18 cellular contexts compared by ENCODE assay signal in the genomic region with DNA sequence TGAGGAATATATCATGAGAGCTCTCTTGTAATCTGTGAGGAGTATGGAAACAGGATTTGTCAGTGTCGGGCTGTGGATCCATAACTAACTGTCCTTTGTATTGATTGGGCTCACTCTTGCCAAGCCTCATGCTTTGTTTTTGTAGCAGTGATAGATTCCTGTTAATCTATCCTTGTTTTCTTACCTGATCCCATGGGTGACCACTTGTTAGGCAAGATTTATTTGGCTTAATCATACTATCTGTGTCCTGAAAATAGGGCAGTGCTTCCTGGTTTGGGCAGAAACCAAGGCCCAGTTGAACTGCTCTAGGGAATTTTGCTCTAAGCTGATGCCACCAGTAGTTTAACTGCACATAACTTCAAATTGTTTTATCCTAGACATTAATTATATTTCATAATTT. TPM values are rescaled to one million over a fixed set of nuclear protein-coding genes. Genes with fewer than 3 reads are reported as not detected.
DNase-seq lines count a peak whose midpoint lies in the region; ATAC-seq, FAIRE-seq and TF ChIP-seq lines count a peak whose summit lies in the region.
"Had no signal": no experiment of that assay in that cellular context is flagged by ENCODE, and none has a peak within 500 bp of the region (broad histone marks: within the 10 kb centered on the region; RNA-seq: fewer than 3 reads in every experiment).

No MANE protein-coding gene starts in this region.

- peak overlapping the region; percentile 6 for H3K4me3 ChIP-seq in CD4-positive, CD25-positive, alpha-beta regulatory T cell (ENCODE audit: low read depth, low read length)
- H3K4me3 ChIP-seq in ascending aorta (no peak overlapping the region), pancreas (no peak overlapping the region)
- no peak overlapping the region for H3K4me3 ChIP-seq in CD4-positive, alpha-beta memory T cell (ENCODE audit: low read length in 2 of 2)
- H3K4me3 ChIP-seq: GM12878, K562 had no signal

- peak overlapping the region in 2 of 4 donors; percentile 34 to 76 for H3K4me3 Mint-ChIP-seq in CD4-positive, CD25-positive, alpha-beta regulatory T cell
- H3K4me3 Mint-ChIP-seq in CD4-positive, alpha-beta T cell = peak overlapping the region; percentile 16
- H3K4me3 Mint-ChIP-seq in CD4-positive, alpha-beta memory T cell = peak overlapping the region in 2 of 8 donors; percentile 6 to 17

- no peak for ATAC-seq in CD4-positive, CD25-positive, alpha-beta regulatory T cell (ENCODE audit: low read depth in 2 of 2)
- ATAC-seq in CD4-positive, alpha-beta T cell (ENCODE audit: poor library complexity) = no peak
- ATAC-seq in pancreas (peak in 3 of 4 donors; percentile 32 to 51 (median 48)), HG03432 (IDR thresholded peaks at IDR 0.05; ENCODE audit: unreplicated experiment) (no peak)
- ATAC-seq: GM12878, HCT116, K562 had no signal

- intact Hi-C loops in CD4-positive, alpha-beta T cell (cut with DNase I, micrococcal nuclease) = loop anchor here (2.0 to 5.0 kb wide), 2 partner anchors 16 to 32 kb away; no protein-coding TSS in a partner anchor
- intact Hi-C loops in ascending aorta (cut with DNase I) = no loop called here
- intact Hi-C loops in pancreas (cut with DNase I) = no loop called here
- intact Hi-C loops in CD4-positive, alpha-beta memory T cell (cut with micrococcal nuclease) = no loop called here

- H3K27ac ChIP-seq in CD4-positive, CD25-positive, alpha-beta regulatory T cell (ENCODE audit: insufficient read depth, low read length, poor library complexity, severe bottlenecking) = no peak overlapping the region
- no peak overlapping the region for H3K27ac ChIP-seq in CD4-positive, alpha-beta T cell (ENCODE audit: low read depth, low read length)
- H3K27ac ChIP-seq in ascending aorta (peak overlapping the region; percentile 68 to 86), pancreas (peak overlapping the region in 1 of 4 donors; percentile 0)
- no peak overlapping the region for H3K27ac ChIP-seq in CD4-positive, alpha-beta memory T cell (ENCODE audit: low read depth, low read length)

- 34 to 49% methylated on average over 1 of the region's 1 CpG for WGBS in pancreas, 2 donors

- H3K4me1 ChIP-seq in CD4-positive, CD25-positive, alpha-beta regulatory T cell (ENCODE audit: control insufficient read depth, insufficient read depth, low read length, poor library complexity, severe bottlenecking) = peaks cover 64% of the 10 kb centered on the region
- H3K4me1 ChIP-seq in ascending aorta (peaks cover 16 to 68% of the 10 kb centered on the region in 2 donors), pancreas (peaks cover 9 to 27% (median 19%) of the 10 kb centered on the region in 3 donors)
- peaks cover 93% of the 10 kb centered on the region for H3K4me1 ChIP-seq in CD4-positive, alpha-beta memory T cell (ENCODE audit: insufficient read depth, low read length)

- no peak for FAIRE-seq in pancreas (lab: Jason Lieb, UNC)
- FAIRE-seq: D721Med, GM12878, K562 had no signal

- CTCF ChIA-PET in CD4-positive, alpha-beta T cell (lab: Charles Lee) = interaction anchor here (0.7 kb wide), 1 partner anchor 123 kb away, joined by 3 read pairs; no protein-coding TSS in a partner anchor
- CTCF ChIA-PET in CD4-positive, alpha-beta memory T cell (lab: Charles Lee; ENCODE audit: partially characterized antibody) = interaction anchor here (1.0 kb wide), 1 partner anchor 29 kb away, joined by 6 read pairs; no protein-coding TSS in a partner anchor

- TF ChIP-seq CTCF in CD4-positive, alpha-beta T cell (IDR thresholded peaks at IDR 0.05) = no peak
- no peak for TF ChIP-seq CTCF in ascending aorta (IDR thresholded peaks at IDR 0.05)
- no peak for TF ChIP-seq CTCF in pancreas (IDR thresholded peaks at IDR 0.05)

- POLR2A ChIA-PET in CD4-positive, alpha-beta T cell (lab: Charles Lee) = interaction anchor here (0.7 kb wide), 2 partner anchors 19 to 89 kb away, joined by 3 read pairs; no protein-coding TSS in a partner anchor
- POLR2A ChIA-PET in CD4-positive, alpha-beta memory T cell (lab: Charles Lee; ENCODE audit: partially characterized antibody) = interaction anchor here (1.7 kb wide), 1 partner anchor 19 kb away, joined by 6 read pairs; no protein-coding TSS in a partner anchor

- H3K9me3 ChIP-seq in CD4-positive, CD25-positive, alpha-beta regulatory T cell (ENCODE audit: control insufficient read depth in 2 of 2, low read length in 2 of 2) = no peaks in the 10 kb centered on the region
- H3K9me3 ChIP-seq in CD4-positive, alpha-beta T cell (ENCODE audit: control insufficient read depth, low read length) = no peaks in the 10 kb centered on the region
- H3K9me3 ChIP-seq in ascending aorta = no peaks in the 10 kb centered on the region
- no peaks in the 10 kb centered on the region for H3K9me3 ChIP-seq in pancreas
- H3K9me3 ChIP-seq in CD4-positive, alpha-beta memory T cell (ENCODE audit: control insufficient read depth in 1 of 2, low read length in 2 of 2) = no peaks in the 10 kb centered on the region

- H3K36me3 Mint-ChIP-seq in CD4-positive, CD25-positive, alpha-beta regulatory T cell = peaks cover 17% of the 10 kb centered on the region
- H3K36me3 Mint-ChIP-seq in CD4-positive, alpha-beta T cell (ENCODE audit: low read depth) = peaks cover 73% of the 10 kb centered on the region
- peaks cover 22 to 39% of the 10 kb centered on the region in 2 donors for H3K36me3 Mint-ChIP-seq in CD4-positive, alpha-beta memory T cell

- DNase-seq in CD4-positive, CD25-positive, alpha-beta regulatory T cell = no peak
- DNase-seq in CD4-positive, alpha-beta T cell = no peak
- no peak for DNase-seq in ascending aorta (ENCODE audit: low spot score in 2 of 2)
- no peak for DNase-seq in pancreas
- no peak for DNase-seq in CD4-positive, alpha-beta memory T cell
- no peak for DNase-seq in iPS-NIHi7 (ENCODE audit: extremely low spot score)
- DNase-seq: DND-41, MV-4-11, NCI-H1417 treated with DMSO at 0.1 percent for 48 hours, NCI-H1930, NCI-H446, NCI-H69, SHP77 treated with DMSO at 0.1 percent for 48 hours had no signal

- peak overlapping the region in 1 of 3 donors; percentile 29 for H3K27ac Mint-ChIP-seq in CD4-positive, CD25-positive, alpha-beta regulatory T cell
- no peak overlapping the region for H3K27ac Mint-ChIP-seq in CD4-positive, alpha-beta T cell
- peak overlapping the region in 1 of 7 donors; percentile 47 for H3K27ac Mint-ChIP-seq in CD4-positive, alpha-beta memory T cell

- H3K9me3 Mint-ChIP-seq in CD4-positive, CD25-positive, alpha-beta regulatory T cell = no peaks in the 10 kb centered on the region
- H3K9me3 Mint-ChIP-seq in CD4-positive, alpha-beta T cell = no peaks in the 10 kb centered on the region
- H3K9me3 Mint-ChIP-seq in CD4-positive, alpha-beta memory T cell = no peaks in the 10 kb centered on the region

- H3K4me1 Mint-ChIP-seq in CD4-positive, CD25-positive, alpha-beta regulatory T cell = peaks cover 57 to 94% (median 71%) of the 10 kb centered on the region in 4 donors
- H3K4me1 Mint-ChIP-seq in CD4-positive, alpha-beta T cell (ENCODE audit: low read depth) = peaks cover 85% of the 10 kb centered on the region
- peaks cover 56 to 86% (median 73%) of the 10 kb centered on the region in 4 donors for H3K4me1 Mint-ChIP-seq in CD4-positive, alpha-beta memory T cell

- H3K27me3 Mint-ChIP-seq in CD4-positive, CD25-positive, alpha-beta regulatory T cell = no peaks in the 10 kb centered on the region
- H3K27me3 Mint-ChIP-seq in CD4-positive, alpha-beta T cell = no peaks in the 10 kb centered on the region
- no peaks in the 10 kb centered on the region for H3K27me3 Mint-ChIP-seq in CD4-positive, alpha-beta memory T cell

- peaks cover 5% of the 10 kb centered on the region for H3K36me3 ChIP-seq in CD4-positive, CD25-positive, alpha-beta regulatory T cell (ENCODE audit: control insufficient read depth, insufficient read depth, low read length)
- H3K36me3 ChIP-seq in ascending aorta (peaks cover 0 to 4% of the 10 kb centered on the region in 2 donors), pancreas (no peaks in the 10 kb centered on the region)
- no peaks in the 10 kb centered on the region for H3K36me3 ChIP-seq in CD4-positive, alpha-beta memory T cell (ENCODE audit: insufficient read depth, low read length)

- no peaks in the 10 kb centered on the region for H3K27me3 ChIP-seq in CD4-positive, CD25-positive, alpha-beta regulatory T cell (ENCODE audit: control insufficient read depth, insufficient read depth, low read length)
- no peaks in the 10 kb centered on the region for H3K27me3 ChIP-seq in CD4-positive, alpha-beta T cell (ENCODE audit: control insufficient read depth, insufficient read depth, low read length)
- H3K27me3 ChIP-seq in ascending aorta (no peaks in the 10 kb centered on the region), pancreas (no peaks in the 10 kb centered on the region)
- H3K27me3 ChIP-seq in CD4-positive, alpha-beta memory T cell (ENCODE audit: insufficient read depth, low read length) = no peaks in the 10 kb centered on the region

RNA-seq across cellular contexts. Expression of a gene that starts 6.1 kb away (rescaled TPM):
- 109 TPM for total RNA-seq in CD4-positive, CD25-positive, alpha-beta regulatory T cell
- polyA plus RNA-seq in CD4-positive, CD25-positive, alpha-beta regulatory T cell = 10 to 100 TPM; 68.2 to 89.3 (median 78.6) TPM
- total RNA-seq in CD4-positive, alpha-beta T cell = 100 to 1,000 TPM; 185 to 192 TPM
- total RNA-seq in ascending aorta (310 TPM), pancreas (10 to 100 TPM; 28.6 to 41.3 (median 33.7) TPM)
- polyA plus RNA-seq in pancreas = 10 to 100 TPM; 15.7 to 50.1 TPM
- total RNA-seq in CD4-positive, alpha-beta memory T cell = 10 to 100 TPM; 73.8 to 78.4 TPM
- 10 to 100 TPM; 70.0 to 98.3 TPM for polyA plus RNA-seq in CD4-positive, alpha-beta memory T cell

Comparison
In these comparisons a context has a peak if more than half of its experiments do, and no peak if none do; other contexts are left out.
1. ATAC-seq: peak in pancreas (3 of 4); none in CD4-positive, CD25-positive, alpha-beta regulatory T cell (0 of 2), CD4-positive, alpha-beta T cell (single experiment) and HG03432 (single experiment).
2. H3K27ac ChIP-seq: peak in ascending aorta (2 of 2); none in CD4-positive, CD25-positive, alpha-beta regulatory T cell (single experiment), CD4-positive, alpha-beta T cell (single experiment) and CD4-positive, alpha-beta memory T cell (single experiment).
3. intact Hi-C loops: an anchor here in CD4-positive, alpha-beta T cell (2.0 to 5.0 kb wide); none called in ascending aorta, pancreas and CD4-positive, alpha-beta memory T cell.